1 cellular context compared by ENCODE assay signal in the genomic region with DNA sequence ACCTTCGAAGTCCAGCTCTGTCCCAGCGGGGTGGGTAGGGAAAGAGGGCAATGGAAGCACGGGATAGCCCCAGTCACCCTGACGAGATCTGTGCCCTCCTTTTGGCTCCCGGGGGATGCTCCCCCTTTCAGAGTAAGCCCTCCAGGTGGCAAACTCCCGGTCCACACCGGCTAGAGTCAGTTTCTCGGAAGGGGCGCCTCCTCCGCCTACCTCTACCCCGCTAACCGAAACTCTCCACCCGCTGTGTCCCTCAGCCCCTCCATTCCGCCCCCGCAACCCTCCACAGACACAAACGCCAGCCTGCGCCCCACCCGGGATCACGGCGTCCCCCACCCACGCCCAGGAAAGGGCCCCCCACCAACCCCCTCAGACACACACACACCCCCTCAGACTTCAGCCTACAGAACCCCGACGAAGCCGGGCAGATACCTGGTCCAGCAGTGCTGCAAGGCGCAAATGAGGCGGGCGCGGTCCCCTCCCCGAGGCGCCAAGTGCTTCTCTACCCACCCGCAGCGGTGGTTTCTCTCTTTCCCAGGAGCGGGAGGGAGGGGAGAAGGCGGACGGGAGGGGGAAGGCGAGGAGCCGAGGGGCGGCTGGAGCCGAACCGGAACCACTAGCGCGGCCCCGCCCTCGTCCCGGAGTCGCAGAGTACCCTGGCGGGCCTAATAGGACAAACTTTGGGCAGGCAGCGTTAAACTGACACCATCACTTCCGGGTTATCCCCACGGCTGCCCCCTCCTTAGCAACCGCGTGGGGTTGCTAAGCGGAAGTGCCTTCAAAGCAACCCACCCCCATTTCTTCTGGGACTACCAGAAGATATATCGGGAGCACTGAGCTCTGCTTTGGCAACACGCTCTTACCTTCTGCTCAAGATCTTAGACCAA.
TF ChIP-seq lines count a peak whose summit lies in the region.

TSS of gene CSNK1G1 (minus strand) at position 615 of the 884 bp plus-strand sequence. CDS start 55,674 bp downstream, outside the sequence.

TF ChIP-seq in K562, 482 proteins besides CTCF, POLR2A, EP300 and RAD21 (continued from another document and continues in another):
- TF ChIP-seq, protein P1, sequence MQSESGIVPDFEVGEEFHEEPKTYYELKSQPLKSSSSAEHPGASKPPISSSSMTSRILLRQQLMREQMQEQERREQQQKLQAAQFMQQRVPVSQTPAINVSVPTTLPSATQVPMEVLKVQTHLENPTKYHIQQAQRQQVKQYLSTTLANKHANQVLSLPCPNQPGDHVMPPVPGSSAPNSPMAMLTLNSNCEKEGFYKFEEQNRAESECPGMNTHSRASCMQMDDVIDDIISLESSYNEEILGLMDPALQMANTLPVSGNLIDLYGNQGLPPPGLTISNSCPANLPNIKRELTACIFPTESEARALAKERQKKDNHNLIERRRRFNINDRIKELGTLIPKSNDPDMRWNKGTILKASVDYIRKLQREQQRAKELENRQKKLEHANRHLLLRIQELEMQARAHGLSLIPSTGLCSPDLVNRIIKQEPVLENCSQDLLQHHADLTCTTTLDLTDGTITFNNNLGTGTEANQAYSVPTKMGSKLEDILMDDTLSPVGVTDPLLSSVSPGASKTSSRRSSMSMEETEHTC (IDR thresholded peaks at IDR 0.05) = 0 out of 2 replicates have a peak, but pooled peaks have one; percentile 43
- no peak for TF ChIP-seq MYBL2 (IDR thresholded peaks at IDR 0.05; ENCODE audit: low read depth)
- no peak for TF ChIP-seq MYBL2 (CRISPR knock-in tag; IDR thresholded peaks at IDR 0.05; ENCODE audit: borderline replicate concordance)
- no peak for TF ChIP-seq MCM7 (IDR thresholded peaks at IDR 0.05)
- TF ChIP-seq, protein P2, sequence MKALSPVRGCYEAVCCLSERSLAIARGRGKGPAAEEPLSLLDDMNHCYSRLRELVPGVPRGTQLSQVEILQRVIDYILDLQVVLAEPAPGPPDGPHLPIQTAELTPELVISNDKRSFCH (CRISPR knock-in tag; IDR thresholded peaks at IDR 0.05) = no peak
- TF ChIP-seq, protein P2 (tag; IDR thresholded peaks at IDR 0.05) = no peak
- TF ChIP-seq POU5F1 (IDR thresholded peaks at IDR 0.05; ENCODE audit: borderline replicate concordance, low read depth, low read length, partially characterized antibody) = peak; percentile 30
- TF ChIP-seq, protein P3, sequence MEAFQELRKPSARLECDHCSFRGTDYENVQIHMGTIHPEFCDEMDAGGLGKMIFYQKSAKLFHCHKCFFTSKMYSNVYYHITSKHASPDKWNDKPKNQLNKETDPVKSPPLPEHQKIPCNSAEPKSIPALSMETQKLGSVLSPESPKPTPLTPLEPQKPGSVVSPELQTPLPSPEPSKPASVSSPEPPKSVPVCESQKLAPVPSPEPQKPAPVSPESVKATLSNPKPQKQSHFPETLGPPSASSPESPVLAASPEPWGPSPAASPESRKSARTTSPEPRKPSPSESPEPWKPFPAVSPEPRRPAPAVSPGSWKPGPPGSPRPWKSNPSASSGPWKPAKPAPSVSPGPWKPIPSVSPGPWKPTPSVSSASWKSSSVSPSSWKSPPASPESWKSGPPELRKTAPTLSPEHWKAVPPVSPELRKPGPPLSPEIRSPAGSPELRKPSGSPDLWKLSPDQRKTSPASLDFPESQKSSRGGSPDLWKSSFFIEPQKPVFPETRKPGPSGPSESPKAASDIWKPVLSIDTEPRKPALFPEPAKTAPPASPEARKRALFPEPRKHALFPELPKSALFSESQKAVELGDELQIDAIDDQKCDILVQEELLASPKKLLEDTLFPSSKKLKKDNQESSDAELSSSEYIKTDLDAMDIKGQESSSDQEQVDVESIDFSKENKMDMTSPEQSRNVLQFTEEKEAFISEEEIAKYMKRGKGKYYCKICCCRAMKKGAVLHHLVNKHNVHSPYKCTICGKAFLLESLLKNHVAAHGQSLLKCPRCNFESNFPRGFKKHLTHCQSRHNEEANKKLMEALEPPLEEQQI (IDR thresholded peaks at IDR 0.05) = no peak
- TF ChIP-seq, protein P4, sequence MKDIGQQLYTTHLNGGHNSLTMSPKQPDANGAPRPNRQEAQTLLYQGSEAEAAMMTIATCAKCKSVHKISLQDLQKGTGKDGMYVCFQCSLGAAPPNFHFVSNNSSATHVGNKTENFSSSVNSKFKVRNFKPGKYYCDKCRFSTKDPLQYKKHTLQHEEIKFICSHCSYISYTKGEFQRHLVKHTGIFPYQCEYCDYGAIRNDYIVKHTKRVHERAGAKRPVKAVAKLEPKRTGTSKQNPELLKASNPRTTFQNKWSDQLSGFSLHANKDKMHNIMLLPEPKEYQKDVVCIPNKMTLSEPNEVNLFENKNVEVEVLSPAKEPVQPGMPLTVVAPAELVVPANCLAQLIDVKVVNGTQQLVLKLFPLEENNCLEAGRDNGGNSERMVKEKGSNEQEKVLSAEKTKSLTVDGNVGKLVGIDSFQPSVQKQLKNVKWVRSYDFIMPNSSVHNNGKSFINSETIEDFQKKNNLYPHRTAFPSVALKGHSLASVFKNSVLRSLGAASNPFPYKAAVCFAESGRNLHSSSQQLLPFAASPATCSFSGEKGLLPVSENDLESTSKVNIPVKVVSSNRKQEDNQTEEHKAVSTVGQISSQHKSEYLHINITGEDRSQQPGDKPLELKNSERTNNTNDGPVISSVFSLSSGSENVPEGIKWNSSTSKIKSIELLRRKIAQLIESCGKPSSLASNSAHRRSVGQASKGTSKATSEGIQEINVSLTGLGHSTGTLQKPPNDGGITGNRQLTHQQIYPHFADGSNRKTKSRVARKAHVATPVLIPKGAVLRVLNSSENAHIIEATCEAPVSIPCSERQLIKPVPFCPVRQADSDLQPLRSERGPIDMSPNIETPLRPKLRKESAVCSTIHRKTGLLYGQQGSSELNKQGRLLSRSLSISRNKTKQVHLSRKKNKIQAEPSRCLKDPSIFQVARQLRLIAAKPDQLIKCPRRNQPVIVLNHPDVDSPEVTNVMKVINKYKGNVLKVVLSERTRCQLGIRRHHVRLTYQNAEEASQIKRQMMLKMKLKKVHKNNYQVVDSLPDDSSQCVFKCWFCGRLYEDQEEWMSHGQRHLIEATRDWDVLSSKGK (CRISPR knock-in tag; IDR thresholded peaks at IDR 0.05) = no peak
- TF ChIP-seq, protein P5, sequence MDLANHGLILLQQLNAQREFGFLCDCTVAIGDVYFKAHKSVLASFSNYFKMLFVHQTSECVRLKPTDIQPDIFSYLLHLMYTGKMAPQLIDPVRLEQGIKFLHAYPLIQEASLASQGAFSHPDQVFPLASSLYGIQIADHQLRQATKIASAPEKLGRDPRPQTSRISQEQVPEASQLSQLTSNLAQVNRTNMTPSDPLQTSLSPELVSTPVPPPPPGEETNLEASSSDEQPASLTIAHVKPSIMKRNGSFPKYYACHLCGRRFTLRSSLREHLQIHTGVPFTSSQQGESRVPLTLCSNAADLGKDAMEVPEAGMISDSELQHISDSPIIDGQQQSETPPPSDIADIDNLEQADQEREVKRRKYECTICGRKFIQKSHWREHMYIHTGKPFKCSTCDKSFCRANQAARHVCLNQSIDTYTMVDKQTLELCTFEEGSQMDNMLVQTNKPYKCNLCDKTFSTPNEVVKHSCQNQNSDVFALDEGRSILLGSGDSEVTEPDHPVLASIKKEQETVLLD (IDR thresholded peaks at IDR 0.05) = no peak
- TF ChIP-seq, protein P6, sequence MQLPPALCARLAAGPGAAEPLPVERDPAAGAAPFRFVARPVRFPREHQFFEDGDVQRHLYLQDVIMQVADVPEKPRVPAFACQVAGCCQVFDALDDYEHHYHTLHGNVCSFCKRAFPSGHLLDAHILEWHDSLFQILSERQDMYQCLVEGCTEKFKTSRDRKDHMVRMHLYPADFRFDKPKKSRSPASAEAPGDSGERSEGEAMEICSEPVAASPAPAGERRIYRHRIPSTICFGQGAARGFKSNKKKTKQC (CRISPR knock-in tag; IDR thresholded peaks at IDR 0.05) = no peak
- TF ChIP-seq ELF4 (CRISPR knock-in tag; IDR thresholded peaks at IDR 0.05) = peak; percentile 49; the same call in 1 of the 2 replicates
- TF ChIP-seq NFE2 (IDR thresholded peaks at IDR 0.05; ENCODE audit: low read depth) = no peak
- no peak for TF ChIP-seq TCF7L2 (IDR thresholded peaks at IDR 0.05; ENCODE audit: low read depth, low read length)
- TF ChIP-seq POLR2G (IDR thresholded peaks at IDR 0.05; ENCODE audit: low read depth, low read length) = peak; percentile 90
- no peak for TF ChIP-seq ZNF583 (CRISPR knock-in tag; IDR thresholded peaks at IDR 0.05)
- TF ChIP-seq SETDB1 (IDR thresholded peaks at IDR 0.05; ENCODE audit: low read length) = no peak
- peak; percentile 39; the same call in 1 of the 2 replicates for TF ChIP-seq POLR2AphosphoS5 (IDR thresholded peaks at IDR 0.05; ENCODE audit: control insufficient read depth, insufficient read depth, low read depth, low read length)
- TF ChIP-seq PHF20 (IDR thresholded peaks at IDR 0.05; ENCODE audit: partially characterized antibody) = peak; percentile 75
- no peak for TF ChIP-seq FIP1L1 (IDR thresholded peaks at IDR 0.05; ENCODE audit: low read depth, low read length, poor library complexity, severe bottlenecking)
- no peak for TF ChIP-seq TBP (optimal IDR thresholded peaks at IDR 0.05; ENCODE audit: low read depth, low read length)
- no peak for TF ChIP-seq DDX20 (tag; IDR thresholded peaks at IDR 0.05; ENCODE audit: low read depth)
- 0 out of 2 replicates have a peak, but pooled peaks have one; percentile 9 for TF ChIP-seq ZNF431 (CRISPR knock-in tag; IDR thresholded peaks at IDR 0.05)
- TF ChIP-seq TAF9B (IDR thresholded peaks at IDR 0.05; ENCODE audit: partially characterized antibody) = no peak
- no peak; a peak in 1 of 4 replicates for TF ChIP-seq ETV6 (IDR thresholded peaks at IDR 0.05; ENCODE audit: borderline replicate concordance in 1 of 2, low read depth in 2 of 2, low read length in 1 of 2)
- TF ChIP-seq ETV6 (CRISPR knock-in tag; IDR thresholded peaks at IDR 0.05; ENCODE audit: borderline replicate concordance) = no peak
- peak; percentile 86 for TF ChIP-seq EGR1 (conservative IDR thresholded peaks at IDR 0.05)
- no peak for TF ChIP-seq TRIM24 (IDR thresholded peaks at IDR 0.05)
- TF ChIP-seq FOSL1 (tag; conservative IDR thresholded peaks at IDR 0.05) = peak; percentile 41; the same call in 1 of the 2 replicates
- TF ChIP-seq BRD9 (IDR thresholded peaks at IDR 0.05; ENCODE audit: low read depth, partially characterized antibody) = no peak
- 0 out of 2 replicates have a peak, but pooled peaks have one; percentile 33 for TF ChIP-seq SMARCE1 (IDR thresholded peaks at IDR 0.05)
- no peak for TF ChIP-seq ZNF699 (CRISPR knock-in tag; IDR thresholded peaks at IDR 0.05; ENCODE audit: insufficient replicate concordance)
- TF ChIP-seq BRCA1 (IDR thresholded peaks at IDR 0.05) = no peak
- no peak for TF ChIP-seq BRCA1 (CRISPR knock-in tag; IDR thresholded peaks at IDR 0.05)
- no peak for TF ChIP-seq NCOA2 (IDR thresholded peaks at IDR 0.05; ENCODE audit: partially characterized antibody in 2 of 2)
- TF ChIP-seq ERF (CRISPR knock-in tag; IDR thresholded peaks at IDR 0.05) = no peak
- TF ChIP-seq, protein P7, sequence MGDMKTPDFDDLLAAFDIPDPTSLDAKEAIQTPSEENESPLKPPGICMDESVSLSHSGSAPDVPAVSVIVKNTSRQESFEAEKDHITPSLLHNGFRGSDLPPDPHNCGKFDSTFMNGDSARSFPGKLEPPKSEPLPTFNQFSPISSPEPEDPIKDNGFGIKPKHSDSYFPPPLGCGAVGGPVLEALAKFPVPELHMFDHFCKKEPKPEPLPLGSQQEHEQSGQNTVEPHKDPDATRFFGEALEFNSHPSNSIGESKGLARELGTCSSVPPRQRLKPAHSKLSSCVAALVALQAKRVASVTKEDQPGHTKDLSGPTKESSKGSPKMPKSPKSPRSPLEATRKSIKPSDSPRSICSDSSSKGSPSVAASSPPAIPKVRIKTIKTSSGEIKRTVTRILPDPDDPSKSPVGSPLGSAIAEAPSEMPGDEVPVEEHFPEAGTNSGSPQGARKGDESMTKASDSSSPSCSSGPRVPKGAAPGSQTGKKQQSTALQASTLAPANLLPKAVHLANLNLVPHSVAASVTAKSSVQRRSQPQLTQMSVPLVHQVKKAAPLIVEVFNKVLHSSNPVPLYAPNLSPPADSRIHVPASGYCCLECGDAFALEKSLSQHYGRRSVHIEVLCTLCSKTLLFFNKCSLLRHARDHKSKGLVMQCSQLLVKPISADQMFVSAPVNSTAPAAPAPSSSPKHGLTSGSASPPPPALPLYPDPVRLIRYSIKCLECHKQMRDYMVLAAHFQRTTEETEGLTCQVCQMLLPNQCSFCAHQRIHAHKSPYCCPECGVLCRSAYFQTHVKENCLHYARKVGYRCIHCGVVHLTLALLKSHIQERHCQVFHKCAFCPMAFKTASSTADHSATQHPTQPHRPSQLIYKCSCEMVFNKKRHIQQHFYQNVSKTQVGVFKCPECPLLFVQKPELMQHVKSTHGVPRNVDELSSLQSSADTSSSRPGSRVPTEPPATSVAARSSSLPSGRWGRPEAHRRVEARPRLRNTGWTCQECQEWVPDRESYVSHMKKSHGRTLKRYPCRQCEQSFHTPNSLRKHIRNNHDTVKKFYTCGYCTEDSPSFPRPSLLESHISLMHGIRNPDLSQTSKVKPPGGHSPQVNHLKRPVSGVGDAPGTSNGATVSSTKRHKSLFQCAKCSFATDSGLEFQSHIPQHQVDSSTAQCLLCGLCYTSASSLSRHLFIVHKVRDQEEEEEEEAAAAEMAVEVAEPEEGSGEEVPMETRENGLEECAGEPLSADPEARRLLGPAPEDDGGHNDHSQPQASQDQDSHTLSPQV (IDR thresholded peaks at IDR 0.05) = no peak
- TF ChIP-seq ZNF77 (CRISPR knock-in tag; IDR thresholded peaks at IDR 0.05) = no peak
- peak; percentile 51; the same call in 1 of the 2 replicates for TF ChIP-seq ESRRA (IDR thresholded peaks at IDR 0.05; ENCODE audit: borderline replicate concordance, low read depth)
- TF ChIP-seq HOXB6 (CRISPR knock-in tag; IDR thresholded peaks at IDR 0.05; ENCODE audit: borderline replicate concordance) = no peak
- TF ChIP-seq CREB5 (CRISPR knock-in tag; IDR thresholded peaks at IDR 0.05) = no peak
- TF ChIP-seq, protein P8, sequence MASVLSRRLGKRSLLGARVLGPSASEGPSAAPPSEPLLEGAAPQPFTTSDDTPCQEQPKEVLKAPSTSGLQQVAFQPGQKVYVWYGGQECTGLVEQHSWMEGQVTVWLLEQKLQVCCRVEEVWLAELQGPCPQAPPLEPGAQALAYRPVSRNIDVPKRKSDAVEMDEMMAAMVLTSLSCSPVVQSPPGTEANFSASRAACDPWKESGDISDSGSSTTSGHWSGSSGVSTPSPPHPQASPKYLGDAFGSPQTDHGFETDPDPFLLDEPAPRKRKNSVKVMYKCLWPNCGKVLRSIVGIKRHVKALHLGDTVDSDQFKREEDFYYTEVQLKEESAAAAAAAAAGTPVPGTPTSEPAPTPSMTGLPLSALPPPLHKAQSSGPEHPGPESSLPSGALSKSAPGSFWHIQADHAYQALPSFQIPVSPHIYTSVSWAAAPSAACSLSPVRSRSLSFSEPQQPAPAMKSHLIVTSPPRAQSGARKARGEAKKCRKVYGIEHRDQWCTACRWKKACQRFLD (CRISPR knock-in tag; IDR thresholded peaks at IDR 0.05) = no peak
